20 cellular contexts compared by ENCODE assay signal in genomic region chr19:38289955-38290354, GRCh38. TPM values are rescaled to one million over a fixed set of nuclear protein-coding genes. Genes with fewer than 3 reads are reported as not detected.
DNase-seq lines count a peak whose midpoint lies in the region; ATAC-seq and TF ChIP-seq lines count a peak whose summit lies in the region.
"Had no signal": no experiment of that assay in that cellular context is flagged by ENCODE, and none has a peak within 500 bp of the region (broad histone marks: within the 10 kb centered on the region; RNA-seq: fewer than 3 reads in every experiment).

No MANE protein-coding gene starts in this region.

- H3K4me1 ChIP-seq in mesenchymal stem cell (ENCODE audit: control insufficient read depth, insufficient read depth, low read depth, low read length) (peaks cover 27% of the 10 kb centered on the region), smooth muscle cell (ENCODE audit: low read depth) (peaks cover 6% of the 10 kb centered on the region)
- H3K4me1 ChIP-seq: right atrium auricular region had no signal

- no peaks in the 10 kb centered on the region for H3K36me3 ChIP-seq in brain microvascular endothelial cell (replicated peaks)
- peaks cover 0 to 64% of the 10 kb centered on the region in 2 experiments for H3K36me3 ChIP-seq in mesenchymal stem cell (ENCODE audit: control insufficient read depth in 1 of 2, insufficient read depth in 2 of 2, low read depth in 1 of 2, low read length in 2 of 2)
- H3K36me3 ChIP-seq in smooth muscle cell (ENCODE audit: low read depth): no peaks in the 10 kb centered on the region
- H3K36me3 ChIP-seq: right atrium auricular region had no signal

- no peaks in the 10 kb centered on the region for H3K9me3 ChIP-seq in mesenchymal stem cell (ENCODE audit: control insufficient read depth, low read length)
- no peaks in the 10 kb centered on the region for H3K9me3 ChIP-seq in smooth muscle cell (replicated peaks; ENCODE audit: low read depth)
- H3K9me3 ChIP-seq: neutrophil, right atrium auricular region had no signal

- peak overlapping the region; percentile 35 to 82 for H3K18ac ChIP-seq in mesenchymal stem cell (ENCODE audit: low read depth in 1 of 2, low read length in 2 of 2)

- H4K91ac ChIP-seq in mesenchymal stem cell (ENCODE audit: low read length): peak overlapping the region; percentile 49

- H3K4ac ChIP-seq in mesenchymal stem cell (ENCODE audit: low read depth in 1 of 2, low read length in 2 of 2): peak overlapping the region; percentile 15 to 20

- H3F3A ChIP-seq in smooth muscle cell (ENCODE audit: low read depth): no peaks in the 10 kb centered on the region

- peak overlapping the region; percentile 44 for H3K27ac ChIP-seq in brain microvascular endothelial cell
- peak overlapping the region; percentile 38 for H3K27ac ChIP-seq in mesenchymal stem cell (ENCODE audit: low read length, poor library complexity, severe bottlenecking)
- peak overlapping the region; percentile 62 for H3K27ac ChIP-seq in smooth muscle cell (ENCODE audit: low read depth)
- H3K27ac ChIP-seq: neutrophil, right atrium auricular region had no signal

- H3K27me3 ChIP-seq in brain microvascular endothelial cell (replicated peaks) (no peaks in the 10 kb centered on the region), mesenchymal stem cell (ENCODE audit: control insufficient read depth in 1 of 2, insufficient read depth in 1 of 2, low read length in 2 of 2) (no peaks in the 10 kb centered on the region), smooth muscle cell (ENCODE audit: low read depth) (no peaks in the 10 kb centered on the region)
- H3K27me3 ChIP-seq: neutrophil, right atrium auricular region had no signal

- no peaks in the 10 kb centered on the region for H4K20me1 ChIP-seq in smooth muscle cell (ENCODE audit: low read depth)

- H3K4me3 ChIP-seq in brain microvascular endothelial cell (ENCODE audit: low read depth, low read length) (no peak overlapping the region), mesenchymal stem cell (ENCODE audit: insufficient read depth in 1 of 2, low read depth in 1 of 2, low read length in 2 of 2) (no peak overlapping the region), smooth muscle cell (no peak overlapping the region)
- H3K4me3 ChIP-seq: right atrium auricular region had no signal

- no peak overlapping the region for H2BK5ac ChIP-seq in mesenchymal stem cell (ENCODE audit: low read depth, low read length, poor library complexity, severe bottlenecking)

- H3K9ac ChIP-seq in mesenchymal stem cell (ENCODE audit: low read length) (no peak overlapping the region), smooth muscle cell (ENCODE audit: low read depth) (peak overlapping the region; percentile 33)

- H4K8ac ChIP-seq in mesenchymal stem cell (ENCODE audit: low read length): peak overlapping the region; percentile 67

- no peak overlapping the region for H3K14ac ChIP-seq in mesenchymal stem cell (ENCODE audit: low read length in 2 of 2)

- H2AFZ ChIP-seq in mesenchymal stem cell (ENCODE audit: low read depth, low read length) (no peak overlapping the region), smooth muscle cell (ENCODE audit: low read depth) (no peak overlapping the region)

- H3K4me2 ChIP-seq in mesenchymal stem cell (ENCODE audit: low read length, poor library complexity, severe bottlenecking) (no peak overlapping the region), smooth muscle cell (peak overlapping the region; percentile 66)

- peaks cover 4% of the 10 kb centered on the region for H3K79me2 ChIP-seq in smooth muscle cell (ENCODE audit: low read depth)

- H3K23ac ChIP-seq in mesenchymal stem cell (ENCODE audit: low read length in 2 of 2): no peak overlapping the region

- ATAC-seq in HG02973 (IDR thresholded peaks at IDR 0.05; ENCODE audit: unreplicated experiment): no peak
- ATAC-seq in HG02763 (IDR thresholded peaks at IDR 0.05; ENCODE audit: unreplicated experiment): no peak
- ATAC-seq: activated T-helper 17 cell treated with anti-CD3 and anti-CD28 coated beads, Interleukin-2, amount 50 U/mL, for 72 hours; HCT116; stimulated activated memory B cell treated with anti-CD40 and anti-IgM and Interleukin-4, amounts not matched to agents 10 μg/mL and 1 μg/mL and 100 μg/mL, for 72 hours had no signal

- peak overlapping the region; percentile 76 for H2BK15ac ChIP-seq in mesenchymal stem cell (ENCODE audit: low read depth, poor library complexity, severe bottlenecking)

- H2BK120ac ChIP-seq in mesenchymal stem cell (ENCODE audit: low read depth, low read length): peak overlapping the region; percentile 65

- TF ChIP-seq CTCF in brain microvascular endothelial cell (IDR thresholded peaks at IDR 0.05; ENCODE audit: low read depth, low read length, missing control alignments) (no peak), smooth muscle cell (IDR thresholded peaks at IDR 0.05; ENCODE audit: borderline replicate concordance, insufficient read depth, poor library complexity, severe bottlenecking) (no peak)

- 94% methylated on average over 15 of the region's 15 CpGs for WGBS in mesenchymal stem cell
- WGBS in smooth muscle cell (ENCODE audit: low lambda C conversion rate): 96% methylated on average over 15 of the region's 15 CpGs

- no peak overlapping the region for H2AK5ac ChIP-seq in mesenchymal stem cell (ENCODE audit: low read length, severe bottlenecking)

- H2BK12ac ChIP-seq in mesenchymal stem cell (ENCODE audit: low read length in 2 of 2): peak overlapping the region in 1 of 2 experiments; percentile 1

- H3K79me1 ChIP-seq in mesenchymal stem cell (replicated peaks; ENCODE audit: low read length, poor library complexity, severe bottlenecking): peaks cover 5% of the 10 kb centered on the region

- in situ Hi-C loops in brain microvascular endothelial cell (cut with HindIII; ENCODE audit: low pct_ligation_motif_present, low sequenced_read_pairs): no loop called here

- DNase-seq in CD1c-positive myeloid dendritic cell (ENCODE audit: extremely low spot score): peak; percentile 53
- no peak for DNase-seq in brain microvascular endothelial cell
- no peak for DNase-seq in mesenchymal stem cell
- DNase-seq in smooth muscle cell (lab: John Stamatoyannopoulos, UW; ENCODE audit: unreplicated experiment): no peak
- no peak for DNase-seq in stimulated activated naive CD4-positive, alpha-beta T cell treated with Interleukin-2 at 50 U/mL for 16 hours (lab: John Stamatoyannopoulos, UW)
- no peak for DNase-seq in SKM-1 (lab: John Stamatoyannopoulos, UW; ENCODE audit: unreplicated experiment)
- DNase-seq: CD4-positive, alpha-beta memory T cell; DND-41; KG1; left colon; NCI-H187; NCI-H446 treated with DMSO at 0.1 percent for 48 hours; NK-92 treated with Interleukin-12 subunit alpha and Interleukin-12 subunit beta, amount 100 ng/mL, for 24 hours had no signal

RNA-seq across cellular contexts. Expression of gene C19orf33, which starts 14.1 kb away (rescaled TPM):
- 1.8 TPM for polyA plus RNA-seq in mesenchymal stem cell (2013, experiment 1 of 2)
- 2.1 TPM for polyA plus RNA-seq in mesenchymal stem cell (2013, experiment 2 of 2)
- 97.5 and 136 TPM in 2 replicates for total RNA-seq in smooth muscle cell
- 22.1 and 96.5 TPM in 2 replicates for polyA plus RNA-seq in smooth muscle cell
- total RNA-seq: CD4-positive, alpha-beta memory T cell had no signal
- polyA plus RNA-seq: CD4-positive, alpha-beta memory T cell had no signal

RNA-seq across cellular contexts. Expression of gene SPINT2, which starts 25.6 kb away (rescaled TPM):
- polyA plus RNA-seq in mesenchymal stem cell (2013, experiment 1 of 2): 6.9 TPM
- 7.6 TPM for polyA plus RNA-seq in mesenchymal stem cell (2013, experiment 2 of 2)
- 153 and 157 TPM in 2 replicates for total RNA-seq in smooth muscle cell
- polyA plus RNA-seq in smooth muscle cell: 201 and 453 TPM in 2 replicates

RNA-seq across cellular contexts. Expression of gene YIF1B, which starts 25.8 kb away (rescaled TPM):
- 61.1 TPM for polyA plus RNA-seq in mesenchymal stem cell (2013, experiment 1 of 2)
- 60.5 TPM for polyA plus RNA-seq in mesenchymal stem cell (2013, experiment 2 of 2)
- total RNA-seq in smooth muscle cell: 80.1 and 87.5 TPM in 2 replicates
- 185 and 216 TPM in 2 replicates for polyA plus RNA-seq in smooth muscle cell

RNA-seq across cellular contexts. Expression of gene KCNK6, which starts 29.7 kb away (rescaled TPM):
- 15.3 TPM for polyA plus RNA-seq in mesenchymal stem cell (2013, experiment 1 of 2)
- 15.7 TPM for polyA plus RNA-seq in mesenchymal stem cell (2013, experiment 2 of 2)
- 6.5 and 7.2 TPM in 2 replicates for total RNA-seq in smooth muscle cell
- 12.6 and 13.4 TPM in 2 replicates for polyA plus RNA-seq in smooth muscle cell

RNA-seq across cellular contexts. Expression of gene PPP1R14A, which starts 33.8 kb away (rescaled TPM):
- 61.0 TPM for polyA plus RNA-seq in mesenchymal stem cell (2013, experiment 1 of 2)
- 54.2 TPM for polyA plus RNA-seq in mesenchymal stem cell (2013, experiment 2 of 2)
- total RNA-seq in smooth muscle cell: 4.0 and 8.1 TPM in 2 replicates
- 88.4 and 89.7 TPM in 2 replicates for polyA plus RNA-seq in smooth muscle cell
- total RNA-seq: activated T-helper 17 cell treated with anti-CD3 and anti-CD28 coated beads, Interleukin-2, amount 50 U/mL, for 72 hours; CD4-positive, alpha-beta memory T cell had no signal
- polyA plus RNA-seq: CD4-positive, alpha-beta memory T cell had no signal
